ENCODE assay signal across 17 cellular contexts in the genomic region with DNA sequence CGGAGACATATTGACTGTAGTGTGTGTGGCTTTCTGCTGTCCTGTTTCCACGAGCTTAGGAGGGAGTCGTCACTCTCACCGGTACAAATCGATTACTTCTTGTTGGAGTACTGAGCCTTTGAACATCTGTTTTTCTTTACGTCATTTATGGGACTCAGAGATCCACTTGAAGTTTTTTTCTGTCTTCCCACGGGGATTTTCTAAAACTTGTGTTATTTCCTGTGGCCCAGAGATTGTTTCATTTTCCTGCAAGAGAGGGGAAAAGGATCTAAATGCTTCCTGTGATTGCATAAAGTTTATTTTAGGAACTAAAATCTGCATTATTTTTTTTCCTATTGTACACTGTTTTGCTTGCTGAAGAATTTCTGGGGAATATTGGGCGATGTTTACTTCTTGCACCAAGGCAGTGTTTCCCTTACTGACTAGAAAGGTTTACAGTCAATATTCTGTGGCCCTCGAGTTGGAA.
DNase-seq lines count a peak whose midpoint lies in the region; ATAC-seq and TF ChIP-seq lines count a peak whose summit lies in the region.
"Had no signal": no experiment of that assay in that cellular context is flagged by ENCODE, and none has a peak within 500 bp of the region (broad histone marks: within the 10 kb centered on the region; RNA-seq: fewer than 3 reads in every experiment).

No MANE protein-coding gene starts in this region.

- H3K4me3 ChIP-seq in choroid plexus epithelial cell (ENCODE audit: low read depth, low read length) (peak overlapping the region; percentile 40), hepatocyte (no peak overlapping the region)
- H3K4me3 ChIP-seq: pancreas had no signal

- H3K27me3 ChIP-seq in hepatocyte: no peaks in the 10 kb centered on the region
- H3K27me3 ChIP-seq: esophagus squamous epithelium, pancreas had no signal

- H3K36me3 Mint-ChIP-seq in T-helper 17 cell (ENCODE audit: low read depth): peaks cover 2% of the 10 kb centered on the region

- H3K27ac Mint-ChIP-seq in T-helper 17 cell: no peak overlapping the region

- no peak overlapping the region for H3K27ac ChIP-seq in hepatocyte
- H3K27ac ChIP-seq: pancreas had no signal

- no peak overlapping the region for H3K4me3 Mint-ChIP-seq in T-helper 17 cell

- peaks cover 2% of the 10 kb centered on the region for H3K4me1 Mint-ChIP-seq in T-helper 17 cell

- H3K4me1 ChIP-seq in hepatocyte (ENCODE audit: insufficient read depth): no peaks in the 10 kb centered on the region
- H3K4me1 ChIP-seq: esophagus squamous epithelium, pancreas had no signal

- no peaks in the 10 kb centered on the region for H3K9me3 ChIP-seq in hepatocyte (ENCODE audit: low read depth)
- no peaks in the 10 kb centered on the region for H3K9me3 ChIP-seq in T-helper 17 cell (ENCODE audit: control insufficient read depth, low read length, poor library complexity, severe bottlenecking)
- H3K9me3 ChIP-seq: esophagus squamous epithelium, pancreas had no signal

- DNase-seq in LHCN-M2 (ENCODE audit: low read depth) (peak; percentile 53), choroid plexus epithelial cell (ENCODE audit: low read depth) (peak; percentile 56), hepatocyte (ENCODE audit: low spot score) (no peak), sciatic nerve (ENCODE audit: low spot score) (no peak), putamen (ENCODE audit: low spot score) (no peak), T-helper 17 cell (no peak), SW 1271 (lab: John Stamatoyannopoulos, UW) (no peak)
- DNase-seq: activated CD4-positive, alpha-beta T cell treated with anti-CD3 and anti-CD28 coated beads, Interleukin-2, amount 50 U/mL, for 1 hour; activated effector memory CD4-positive, alpha-beta T cell treated with Interleukin-2 at 50 U/mL for 16 hours; C1 segment of cervical spinal cord; esophagus squamous epithelium; kidney glomerular epithelial cell; NCI-H1417 treated with DMSO at 0.1 percent for 48 hours; pancreas; stimulated activated CD4-positive, alpha-beta T cell treated with anti-CD3 and anti-CD28 coated beads, Interleukin-2, amount 100 ng/mL, for 48 hours; stimulated activated naive CD8-positive, alpha-beta T cell treated with anti-CD3 and anti-CD28 coated beads, Interleukin-15, Interleukin-2, amounts not matched to agents 100 U/mL and 50 U/mL, for 24 hours had no signal

- no peak overlapping the region for H2AFZ ChIP-seq in hepatocyte

- no peaks in the 10 kb centered on the region for H3K36me3 ChIP-seq in hepatocyte (replicated peaks; ENCODE audit: insufficient read depth, low read depth)
- H3K36me3 ChIP-seq: esophagus squamous epithelium, pancreas had no signal

- TF ChIP-seq CTCF in choroid plexus epithelial cell (conservative IDR thresholded peaks at IDR 0.05; ENCODE audit: low read depth, low read length) (no peak), hepatocyte (IDR thresholded peaks at IDR 0.05; ENCODE audit: poor library complexity) (no peak)

- H4K20me1 ChIP-seq in hepatocyte (ENCODE audit: insufficient read depth, poor library complexity, severe bottlenecking): no peaks in the 10 kb centered on the region

- WGBS in hepatocyte (ENCODE audit: low lambda C conversion rate, missing lambda C conversion rate): 53% methylated on average over 9 of the region's 9 CpGs

- H3K27me3 Mint-ChIP-seq in T-helper 17 cell: peaks cover 10% of the 10 kb centered on the region

- H3K9me2 ChIP-seq in hepatocyte (replicated peaks; ENCODE audit: insufficient read depth): no peaks in the 10 kb centered on the region

- H3K4me2 ChIP-seq in hepatocyte: peak overlapping the region; percentile 16

- H3K79me2 ChIP-seq in hepatocyte: no peaks in the 10 kb centered on the region

- intact Hi-C loops in sciatic nerve (cut with DNase I): no loop called here

- ATAC-seq in sciatic nerve (peak; percentile 60), T-helper 17 cell (no peak), GM21381 (IDR thresholded peaks at IDR 0.05; ENCODE audit: unreplicated experiment) (no peak)
- ATAC-seq: pancreas; stimulated activated naive CD8-positive, alpha-beta T cell treated with anti-CD3 and anti-CD28 coated beads, Interleukin-15, Interleukin-2, amounts not matched to agents 100 U/mL and 50 U/mL, for 24 hours had no signal

Comparison
In these comparisons a context has a peak if more than half of its experiments do, and no peak if none do; other contexts are left out.
1. DNase-seq: peak in LHCN-M2 (single experiment) and choroid plexus epithelial cell (single experiment); none in hepatocyte (single experiment), sciatic nerve (single experiment), putamen (single experiment), T-helper 17 cell (0 of 3) and SW 1271 (0 of 2).